ENCODE assay signal across 9 cellular contexts in genomic region chr15:92907229-92907628, GRCh38. TPM values are rescaled to one million over a fixed set of nuclear protein-coding genes. Genes with fewer than 3 reads are reported as not detected.
A peak's percentile ranks its signal among the peaks of the same experiment; 100 is the strongest.
DNase-seq lines count a peak whose midpoint lies in the region; ATAC-seq and TF ChIP-seq lines count a peak whose summit lies in the region.
"Had no signal": no experiment of that assay in that cellular context is flagged by ENCODE, and none has a peak within 500 bp of the region (broad histone marks: within the 10 kb centered on the region; RNA-seq: fewer than 3 reads in every experiment).

No MANE protein-coding gene starts in this region.

- H3K9me3 ChIP-seq in SU-DHL-6 (ENCODE audit: insufficient read depth, low read length) (no peaks in the 10 kb centered on the region), esophagus squamous epithelium (no peaks in the 10 kb centered on the region), psoas muscle (no peaks in the 10 kb centered on the region)

- H3K9ac ChIP-seq in SU-DHL-6 (ENCODE audit: low read length), result peak overlapping the region; percentile 23

- intact Hi-C loops in esophagus squamous epithelium (cut with DNase I) (no loop called here), psoas muscle (cut with DNase I) (no loop called here)

- TF ChIP-seq CTCF in SU-DHL-6 (IDR thresholded peaks at IDR 0.05; ENCODE audit: insufficient read depth, low read length, poor library complexity, severe bottlenecking) (no peak), esophagus squamous epithelium (IDR thresholded peaks at IDR 0.05) (no peak), psoas muscle (IDR thresholded peaks at IDR 0.05) (no peak)

- no peaks in the 10 kb centered on the region for H3K27me3 ChIP-seq in SU-DHL-6 (ENCODE audit: low read length)
- H3K27me3 ChIP-seq in esophagus squamous epithelium, result no peaks in the 10 kb centered on the region
- H3K27me3 ChIP-seq in psoas muscle (ENCODE audit: insufficient read depth in 3 of 3, low read length in 2 of 3), result no peaks in the 10 kb centered on the region

- H3K4me1 ChIP-seq in esophagus squamous epithelium (peaks cover 43 to 92% (median 58%) of the 10 kb centered on the region in 3 donors), psoas muscle (peaks cover 61% of the 10 kb centered on the region)

- no peak for ATAC-seq in psoas muscle
- ATAC-seq in GM21360 (IDR thresholded peaks at IDR 0.05; ENCODE audit: unreplicated experiment), result no peak
- no peak for ATAC-seq in HG03095 (IDR thresholded peaks at IDR 0.05; ENCODE audit: unreplicated experiment)

- H3K27ac ChIP-seq in SU-DHL-6 (ENCODE audit: low read depth, low read length) (peak overlapping the region; percentile 80), esophagus squamous epithelium (peak overlapping the region; percentile 95 to 100 (median 96)), psoas muscle (peak overlapping the region; percentile 95)

- no peak overlapping the region for H2AFZ ChIP-seq in SU-DHL-6 (ENCODE audit: low read depth, low read length, severe bottlenecking)

- H3F3A ChIP-seq in SU-DHL-6 (ENCODE audit: insufficient read depth), result peaks cover 37% of the 10 kb centered on the region

- no peaks in the 10 kb centered on the region for H3K9me2 ChIP-seq in SU-DHL-6 (replicated peaks; ENCODE audit: insufficient read depth, low read length)

- TF ChIP-seq POLR2A in esophagus squamous epithelium (IDR thresholded peaks at IDR 0.05), result no peak

- DNase-seq in EL (peak; percentile 44), esophagus squamous epithelium (lab: John Stamatoyannopoulos, UW) (no peak), psoas muscle (no peak), AG08395 (ENCODE audit: low spot score) (no peak), NCI-H146 treated with DMSO at 0.1 percent for 48 hours (lab: John Stamatoyannopoulos, UW; ENCODE audit: unreplicated experiment) (no peak)
- DNase-seq: NCI-H1694 had no signal

- peaks cover 10% of the 10 kb centered on the region for H3K36me3 ChIP-seq in SU-DHL-6 (ENCODE audit: low read length)
- H3K36me3 ChIP-seq in esophagus squamous epithelium, result peaks cover 0 to 14% (median 0%) of the 10 kb centered on the region in 3 donors
- H3K36me3 ChIP-seq in psoas muscle (ENCODE audit: insufficient read depth in 1 of 2, low read depth in 1 of 2), result no peaks in the 10 kb centered on the region

- H3K4me2 ChIP-seq in SU-DHL-6 (ENCODE audit: low read depth, low read length, poor library complexity, severe bottlenecking), result peak overlapping the region; percentile 87

- H4K20me1 ChIP-seq in SU-DHL-6 (ENCODE audit: low read depth, low read length), result no peaks in the 10 kb centered on the region

- WGBS in esophagus squamous epithelium, 2 donors, result 14 to 23% methylated on average over 1 of the region's 1 CpG
- 16 to 24% (median 18%) methylated on average over 1 of the region's 1 CpG for WGBS in psoas muscle, 3 donors

- peaks cover 97% of the 10 kb centered on the region for H3K79me2 ChIP-seq in SU-DHL-6 (ENCODE audit: insufficient read depth, low read length)

- H3K4me3 ChIP-seq in SU-DHL-6 (ENCODE audit: insufficient read depth, low read length, poor library complexity, severe bottlenecking) (peak overlapping the region; percentile 15), esophagus squamous epithelium (peak overlapping the region in 2 of 4 donors; percentile 3 to 44), psoas muscle (peak overlapping the region; percentile 68)

RNA-seq across cellular contexts. Expression of gene CHD2, which starts 7.1 kb away (rescaled TPM):
- total RNA-seq in esophagus squamous epithelium (100 to 1,000 TPM in 1 of 4 donors, 10 to 100 TPM in 3; 36.1 to 132 (median 74.8) TPM), psoas muscle (10 to 100 TPM; 40.9 to 53.0 (median 49.4) TPM)
- 10 to 100 TPM; 11.1 to 37.5 (median 12.9) TPM for polyA plus RNA-seq in psoas muscle
